ENCODE assay signal across 10 cellular contexts in the genomic region with DNA sequence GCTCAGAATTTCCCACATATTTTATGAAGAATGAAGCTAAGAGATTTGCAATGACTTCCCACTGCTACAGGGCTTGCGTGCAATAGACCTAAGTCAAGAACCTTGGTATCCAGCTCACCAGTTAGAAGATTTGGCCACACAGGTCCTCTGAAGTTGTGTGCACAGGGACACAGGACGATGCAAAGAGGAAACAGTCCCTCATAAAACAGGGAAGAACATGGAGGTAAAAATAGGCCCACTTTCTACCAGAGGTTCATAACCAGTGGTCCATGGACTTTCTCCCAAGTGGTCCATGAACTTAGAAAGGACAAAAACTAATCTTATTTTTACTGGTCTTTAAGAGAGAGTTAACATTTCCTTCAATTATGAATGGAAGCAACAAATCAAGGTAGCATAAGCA. TPM values are rescaled to one million over a fixed set of nuclear protein-coding genes. Genes with fewer than 3 reads are reported as not detected.
A peak's percentile ranks its signal among the peaks of the same experiment; 100 is the strongest.
DNase-seq lines count a peak whose midpoint lies in the region; ATAC-seq, FAIRE-seq and TF ChIP-seq lines count a peak whose summit lies in the region.
"Had no signal": no experiment of that assay in that cellular context is flagged by ENCODE, and none has a peak within 500 bp of the region (broad histone marks: within the 10 kb centered on the region; RNA-seq: fewer than 3 reads in every experiment).

No MANE protein-coding gene starts in this region.

- intact Hi-C loops in activated CD4-positive, alpha-beta memory T cell treated with anti-CD3 and anti-CD28 coated beads for 36 hours (cut with micrococcal nuclease): loop anchor here (5.0 kb wide), 1 partner anchor 168 kb away; a partner anchor contains a TSS

- peak overlapping the region; percentile 78 for H3K4me2 ChIP-seq in hepatocyte

- peak overlapping the region; percentile 81 for H3K4me3 ChIP-seq in hepatocyte

- no peak for FAIRE-seq in GM12891 (lab: Jason Lieb, UNC)

- no peak for ATAC-seq in stimulated activated naive CD8-positive, alpha-beta T cell treated with anti-CD3 and anti-CD28 coated beads, Interleukin-15, amount 100 ng/mL, for 72 hours

- peaks cover 21% of the 10 kb centered on the region for H3K79me2 ChIP-seq in hepatocyte

- no peaks in the 10 kb centered on the region for H3K27me3 ChIP-seq in hepatocyte

- no peak overlapping the region for H3K27ac ChIP-seq in hepatocyte

- peaks cover 11% of the 10 kb centered on the region for H3K4me1 ChIP-seq in hepatocyte (ENCODE audit: insufficient read depth)

- H3K36me3 Mint-ChIP-seq in activated CD4-positive, alpha-beta T cell treated with anti-CD3 and anti-CD28 coated beads, Interleukin-2, amount 10 ng/mL, durations not matched to agents 7 days and 5 days (ENCODE audit: low read depth): peaks cover 32% of the 10 kb centered on the region
- peaks cover 11% of the 10 kb centered on the region for H3K36me3 Mint-ChIP-seq in activated CD4-positive, alpha-beta memory T cell treated with anti-CD3 and anti-CD28 coated beads for 36 hours

- no peak for TF ChIP-seq CTCF in hepatocyte (IDR thresholded peaks at IDR 0.05; ENCODE audit: poor library complexity)

- H3K9me2 ChIP-seq in hepatocyte (replicated peaks; ENCODE audit: insufficient read depth): no peaks in the 10 kb centered on the region

- H3K36me3 ChIP-seq in hepatocyte (replicated peaks; ENCODE audit: insufficient read depth, low read depth): no peaks in the 10 kb centered on the region

- peaks cover 32% of the 10 kb centered on the region for H3K4me1 Mint-ChIP-seq in activated CD4-positive, alpha-beta T cell treated with anti-CD3 and anti-CD28 coated beads, Interleukin-2, amount 10 ng/mL, durations not matched to agents 7 days and 5 days
- H3K4me1 Mint-ChIP-seq in activated CD4-positive, alpha-beta memory T cell treated with anti-CD3 and anti-CD28 coated beads for 36 hours (ENCODE audit: low read depth): peaks cover 17% of the 10 kb centered on the region
- peaks cover 35% of the 10 kb centered on the region for H3K4me1 Mint-ChIP-seq in stimulated activated naive CD8-positive, alpha-beta T cell treated with anti-CD3 and anti-CD28 coated beads, Interleukin-15, amount 100 ng/mL, for 72 hours

- POLR2A ChIA-PET in activated CD4-positive, alpha-beta T cell treated with anti-CD3 and anti-CD28 coated beads, Interleukin-2, amount 10 ng/mL, durations not matched to agents 7 days and 5 days (lab: Charles Lee): no interaction called here
- POLR2A ChIA-PET in activated CD4-positive, alpha-beta memory T cell treated with anti-CD3 and anti-CD28 coated beads for 36 hours (lab: Charles Lee): interaction anchor here (0.9 kb wide), 1 partner anchor 16 kb away, joined by 3 read pairs; a partner anchor contains a TSS

- TF ChIP-seq POLR2A in GM12891 (IDR thresholded peaks at IDR 0.05; ENCODE audit: low read depth, low read length): no peak

- CTCF ChIA-PET in activated CD4-positive, alpha-beta T cell treated with anti-CD3 and anti-CD28 coated beads, Interleukin-2, amount 10 ng/mL, durations not matched to agents 7 days and 5 days (lab: Charles Lee): interaction anchor here (1.4 kb wide), 1 partner anchor 146 kb away, joined by 3 read pairs; no protein-coding TSS in a partner anchor
- CTCF ChIA-PET in activated CD4-positive, alpha-beta memory T cell treated with anti-CD3 and anti-CD28 coated beads for 36 hours (lab: Charles Lee): no interaction called here

- H3K4me3 Mint-ChIP-seq in activated CD4-positive, alpha-beta T cell treated with anti-CD3 and anti-CD28 coated beads, Interleukin-2, amount 10 ng/mL, durations not matched to agents 7 days and 5 days: peak overlapping the region; percentile 62
- peak overlapping the region; percentile 68 for H3K4me3 Mint-ChIP-seq in activated CD4-positive, alpha-beta memory T cell treated with anti-CD3 and anti-CD28 coated beads for 36 hours
- H3K4me3 Mint-ChIP-seq in stimulated activated naive CD8-positive, alpha-beta T cell treated with anti-CD3 and anti-CD28 coated beads, Interleukin-15, amount 100 ng/mL, for 72 hours: peak overlapping the region; percentile 56 to 72

- H4K20me1 ChIP-seq in hepatocyte (ENCODE audit: insufficient read depth, poor library complexity, severe bottlenecking): no peaks in the 10 kb centered on the region

- H2AFZ ChIP-seq in hepatocyte: no peak overlapping the region

- no peak for DNase-seq in activated CD4-positive, alpha-beta T cell treated with anti-CD3 and anti-CD28 coated beads, Interleukin-2, amount 10 ng/mL, durations not matched to agents 7 days and 5 days
- DNase-seq in activated CD4-positive, alpha-beta T cell treated with anti-CD3 and anti-CD28 coated beads for 48 hours: no peak
- no peak for DNase-seq in activated CD4-positive, alpha-beta memory T cell treated with anti-CD3 and anti-CD28 coated beads for 36 hours
- no peak for DNase-seq in hepatocyte (ENCODE audit: low spot score)
- no peak for DNase-seq in stimulated activated naive CD8-positive, alpha-beta T cell treated with anti-CD3 and anti-CD28 coated beads, Interleukin-15, amount 100 ng/mL, for 72 hours
- no peak for DNase-seq in SKM-1 treated with dmso at 0.1 percent for 144 hours (lab: John Stamatoyannopoulos, UW; ENCODE audit: unreplicated experiment)
- DNase-seq in NCI-H524 (lab: John Stamatoyannopoulos, UW): no peak
- no peak for DNase-seq in GM12891 (ENCODE audit: insufficient read length, low spot score)
- DNase-seq: NK-92 treated with Interleukin-12 subunit alpha and Interleukin-12 subunit beta, amount 100 ng/mL, for 24 hours had no signal

- H3K27me3 Mint-ChIP-seq in activated CD4-positive, alpha-beta T cell treated with anti-CD3 and anti-CD28 coated beads, Interleukin-2, amount 10 ng/mL, durations not matched to agents 7 days and 5 days: no peaks in the 10 kb centered on the region
- H3K27me3 Mint-ChIP-seq in activated CD4-positive, alpha-beta memory T cell treated with anti-CD3 and anti-CD28 coated beads for 36 hours: no peaks in the 10 kb centered on the region
- H3K27me3 Mint-ChIP-seq in stimulated activated naive CD8-positive, alpha-beta T cell treated with anti-CD3 and anti-CD28 coated beads, Interleukin-15, amount 100 ng/mL, for 72 hours: no peaks in the 10 kb centered on the region

- 90% methylated on average over 2 of the region's 2 CpGs for whole genome bisulfite sequencing in hepatocyte (ENCODE audit: low lambda C conversion rate, missing lambda C conversion rate)

- no peak overlapping the region for H3K27ac Mint-ChIP-seq in activated CD4-positive, alpha-beta T cell treated with anti-CD3 and anti-CD28 coated beads, Interleukin-2, amount 10 ng/mL, durations not matched to agents 7 days and 5 days
- no peak overlapping the region for H3K27ac Mint-ChIP-seq in activated CD4-positive, alpha-beta memory T cell treated with anti-CD3 and anti-CD28 coated beads for 36 hours
- no peak overlapping the region for H3K27ac Mint-ChIP-seq in stimulated activated naive CD8-positive, alpha-beta T cell treated with anti-CD3 and anti-CD28 coated beads, Interleukin-15, amount 100 ng/mL, for 72 hours

- no peaks in the 10 kb centered on the region for H3K9me3 Mint-ChIP-seq in activated CD4-positive, alpha-beta T cell treated with anti-CD3 and anti-CD28 coated beads, Interleukin-2, amount 10 ng/mL, durations not matched to agents 7 days and 5 days
- H3K9me3 Mint-ChIP-seq in activated CD4-positive, alpha-beta memory T cell treated with anti-CD3 and anti-CD28 coated beads for 36 hours: no peaks in the 10 kb centered on the region
- no peaks in the 10 kb centered on the region for H3K9me3 Mint-ChIP-seq in stimulated activated naive CD8-positive, alpha-beta T cell treated with anti-CD3 and anti-CD28 coated beads, Interleukin-15, amount 100 ng/mL, for 72 hours

- no peaks in the 10 kb centered on the region for H3K9me3 ChIP-seq in hepatocyte (ENCODE audit: low read depth)

TF ChIP-seq in GM12891, 5 proteins besides CTCF, POLR2A, EP300 and RAD21:
- no peak for TF ChIP-seq TAF1 (IDR thresholded peaks at IDR 0.05; ENCODE audit: low read depth, low read length)
- TF ChIP-seq POLR2AphosphoS5 (IDR thresholded peaks at IDR 0.05; ENCODE audit: low read depth, low read length): no peak
- no peak for TF ChIP-seq POU2F2 (IDR thresholded peaks at IDR 0.05; ENCODE audit: low read depth, low read length)
- TF ChIP-seq PAX5 (IDR thresholded peaks at IDR 0.05; ENCODE audit: insufficient read depth, low read length, severe bottlenecking): no peak
- no peak for TF ChIP-seq SPI1 (IDR thresholded peaks at IDR 0.05; ENCODE audit: low read depth, low read length)

RNA-seq across cellular contexts. Expression of a gene that starts 1.3 kb away (rescaled TPM):
- 1 to 10 TPM; 6.5 to 7.5 TPM for total RNA-seq in activated CD4-positive, alpha-beta T cell treated with anti-CD3 and anti-CD28 coated beads, Interleukin-2, amount 10 ng/mL, durations not matched to agents 7 days and 5 days
- total RNA-seq in activated CD4-positive, alpha-beta memory T cell treated with anti-CD3 and anti-CD28 coated beads for 36 hours: 1 to 10 TPM; 3.7 to 3.8 TPM
- total RNA-seq in hepatocyte: 3.1 and 4.3 TPM in 2 replicates
- 3.1 and 3.5 TPM in 2 replicates for polyA plus RNA-seq in hepatocyte
- 2.6 TPM for polyA plus RNA-seq in GM12891 (2012; ENCODE audit: low read depth, missing spikeins)

RNA-seq across cellular contexts. Expression of a gene that starts 8.3 kb away (rescaled TPM):
- total RNA-seq in activated CD4-positive, alpha-beta T cell treated with anti-CD3 and anti-CD28 coated beads, Interleukin-2, amount 10 ng/mL, durations not matched to agents 7 days and 5 days: under 1 TPM in 1 of 2 experiments, not detected in 1; 0.12 TPM
- not detected for total RNA-seq in activated CD4-positive, alpha-beta memory T cell treated with anti-CD3 and anti-CD28 coated beads for 36 hours
- 0.17 TPM in 1 of 2 replicates, not detected in the other for total RNA-seq in hepatocyte
- polyA plus RNA-seq in hepatocyte: not detected in 2 replicates
- not detected for polyA plus RNA-seq in GM12891 (2012; ENCODE audit: low read depth, missing spikeins)
- total RNA-seq: activated naive CD4-positive, alpha-beta T cell treated with anti-CD3 and anti-CD28 coated beads, Interleukin-2, amount 50 U/mL, for 72 hours had no signal

RNA-seq across cellular contexts. Expression of a gene that starts 16.2 kb away (rescaled TPM):
- total RNA-seq in activated CD4-positive, alpha-beta T cell treated with anti-CD3 and anti-CD28 coated beads, Interleukin-2, amount 10 ng/mL, durations not matched to agents 7 days and 5 days: 10 to 100 TPM in 1 of 2 experiments, 1 to 10 TPM in 1; 8.1 to 10.5 TPM
- total RNA-seq in activated CD4-positive, alpha-beta memory T cell treated with anti-CD3 and anti-CD28 coated beads for 36 hours: 1 to 10 TPM; 6.0 to 6.4 TPM
- 14.7 and 24.4 TPM in 2 replicates for total RNA-seq in hepatocyte
- 7.6 and 7.8 TPM in 2 replicates for polyA plus RNA-seq in hepatocyte
- 5.4 TPM for polyA plus RNA-seq in GM12891 (2012; ENCODE audit: low read depth, missing spikeins)

RNA-seq across cellular contexts. Expression of a gene that starts 25.7 kb away (rescaled TPM):
- total RNA-seq in activated CD4-positive, alpha-beta T cell treated with anti-CD3 and anti-CD28 coated beads, Interleukin-2, amount 10 ng/mL, durations not matched to agents 7 days and 5 days: 1 to 10 TPM; 1.5 to 1.6 TPM
- 1 to 10 TPM; 2.8 to 3.0 TPM for total RNA-seq in activated CD4-positive, alpha-beta memory T cell treated with anti-CD3 and anti-CD28 coated beads for 36 hours
- 12.1 and 12.2 TPM in 2 replicates for total RNA-seq in hepatocyte
- 7.4 and 8.0 TPM in 2 replicates for polyA plus RNA-seq in hepatocyte
- 6.3 TPM for polyA plus RNA-seq in GM12891 (2012; ENCODE audit: low read depth, missing spikeins)

RNA-seq across cellular contexts. Expression of a gene that starts 30.6 kb away (rescaled TPM):
- 1 to 10 TPM; 1.5 to 1.7 TPM for total RNA-seq in activated CD4-positive, alpha-beta T cell treated with anti-CD3 and anti-CD28 coated beads, Interleukin-2, amount 10 ng/mL, durations not matched to agents 7 days and 5 days
- total RNA-seq in activated CD4-positive, alpha-beta memory T cell treated with anti-CD3 and anti-CD28 coated beads for 36 hours: 1 to 10 TPM; 1.6 to 1.9 TPM
- 5.1 and 6.2 TPM in 2 replicates for total RNA-seq in hepatocyte
- polyA plus RNA-seq in hepatocyte: 2.5 and 3.1 TPM in 2 replicates
- polyA plus RNA-seq in GM12891 (2012; ENCODE audit: low read depth, missing spikeins): 1.1 TPM
